ENCODE assay signal across 14 cellular contexts in the genomic region with DNA sequence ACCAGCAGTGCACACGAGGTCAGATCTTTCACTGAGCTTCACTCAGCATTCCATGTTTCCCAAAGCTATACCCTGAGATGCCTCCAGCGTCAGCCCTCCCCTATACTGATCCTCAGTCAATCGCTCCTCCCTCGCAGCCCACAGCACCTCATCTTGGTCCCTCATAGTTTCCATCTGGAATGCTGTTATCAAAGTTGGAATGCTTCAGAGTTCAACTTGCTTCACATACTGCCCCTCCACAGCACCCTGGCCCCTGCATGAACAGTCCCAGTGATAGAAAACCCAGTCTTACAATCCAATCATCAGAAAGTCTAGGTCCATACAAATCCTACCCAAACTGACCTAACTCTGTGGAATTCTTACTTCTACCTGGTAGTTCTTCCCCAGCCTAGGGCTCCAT. TPM values are rescaled to one million over a fixed set of nuclear protein-coding genes. Genes with fewer than 3 reads are reported as not detected.
DNase-seq lines count a peak whose midpoint lies in the region; ATAC-seq and TF ChIP-seq lines count a peak whose summit lies in the region.
"Had no signal": no experiment of that assay in that cellular context is flagged by ENCODE, and none has a peak within 500 bp of the region (broad histone marks: within the 10 kb centered on the region; RNA-seq: fewer than 3 reads in every experiment).

No MANE protein-coding gene starts in this region.

- no peak for DNase-seq in activated naive CD4-positive, alpha-beta T cell (lab: John Stamatoyannopoulos, UW)
- no peak for DNase-seq in T-cell
- DNase-seq in fibroblast of lung (ENCODE audit: low read depth in 2 of 2), result no peak
- no peak for DNase-seq in nephron progenitor cell
- no peak for DNase-seq in activated effector memory CD4-positive, alpha-beta T cell treated with anti-CD3 and anti-CD28 coated beads, Interleukin-2, amount 50 U/mL, for 16 hours
- DNase-seq: ACHN; activated CD8-positive, alpha-beta memory T cell treated with anti-CD3 and anti-CD28 coated beads, Interleukin-2, amount 10 ng/mL, durations not matched to agents 7 days and 5 days; hippocampal formation; NCI-H1436 treated with DMSO at 0.1 percent for 48 hours had no signal

- no peak overlapping the region for H3K4me3 ChIP-seq in fibroblast of lung (replicated peaks in 1 of 4; ENCODE audit: control extremely low read depth in 1 of 4, insufficient read depth in 1 of 4, low read depth in 3 of 4, low read length in 4 of 4)
- H3K4me3 ChIP-seq: vagina had no signal

- H3K27me3 ChIP-seq in fibroblast of lung (ENCODE audit: control insufficient read depth, insufficient read depth, low read length), result no peaks in the 10 kb centered on the region
- H3K27me3 ChIP-seq: vagina had no signal

- H3K4me1 Mint-ChIP-seq in activated naive CD4-positive, alpha-beta T cell treated with anti-CD3 and anti-CD28 coated beads, Interleukin-2, amount 50 U/mL, for 24 hours, result peaks cover 53% of the 10 kb centered on the region
- H3K4me1 Mint-ChIP-seq in T-cell, result peaks cover 52 to 65% (median 53%) of the 10 kb centered on the region in 3 donors
- peaks cover 32% of the 10 kb centered on the region for H3K4me1 Mint-ChIP-seq in nephron progenitor cell

- POLR2A ChIA-PET in T-cell (lab: Charles Lee), result no interaction called here

- H3K4me2 ChIP-seq in fibroblast of lung (ENCODE audit: extremely low read depth, insufficient read depth, low read length), result no peak overlapping the region

- no peak overlapping the region for H2AFZ ChIP-seq in fibroblast of lung (ENCODE audit: low read length)

- peak overlapping the region; percentile 88 for H3K27ac Mint-ChIP-seq in activated naive CD4-positive, alpha-beta T cell treated with anti-CD3 and anti-CD28 coated beads, Interleukin-2, amount 50 U/mL, for 24 hours
- H3K27ac Mint-ChIP-seq in T-cell (peak overlapping the region; percentile 8 to 53), nephron progenitor cell (peak overlapping the region; percentile 51)
- H3K27ac Mint-ChIP-seq: activated CD8-positive, alpha-beta memory T cell treated with anti-CD3 and anti-CD28 coated beads, Interleukin-2, amount 10 ng/mL, durations not matched to agents 7 days and 5 days had no signal

- peaks cover 7% of the 10 kb centered on the region for H3K36me3 ChIP-seq in fibroblast of lung (ENCODE audit: control insufficient read depth, insufficient read depth, low read length)

- ATAC-seq in T-cell (replicated peaks in 1 of 4) (no peak), GM21576 (IDR thresholded peaks at IDR 0.05; ENCODE audit: unreplicated experiment) (no peak), GM18520 (IDR thresholded peaks at IDR 0.05; ENCODE audit: unreplicated experiment) (no peak)
- ATAC-seq: activated CD8-positive, alpha-beta memory T cell treated with anti-CD3 and anti-CD28 coated beads, Interleukin-2, amount 10 ng/mL, durations not matched to agents 7 days and 5 days; sciatic nerve had no signal

- no peak overlapping the region for H3K4me3 Mint-ChIP-seq in activated naive CD4-positive, alpha-beta T cell treated with anti-CD3 and anti-CD28 coated beads, Interleukin-2, amount 50 U/mL, for 24 hours
- no peak overlapping the region for H3K4me3 Mint-ChIP-seq in T-cell
- H3K4me3 Mint-ChIP-seq in nephron progenitor cell, result no peak overlapping the region
- H3K4me3 Mint-ChIP-seq: activated CD8-positive, alpha-beta memory T cell treated with anti-CD3 and anti-CD28 coated beads, Interleukin-2, amount 10 ng/mL, durations not matched to agents 7 days and 5 days had no signal

- CTCF ChIA-PET in T-cell (lab: Charles Lee), result no interaction called here

- H3K9me3 Mint-ChIP-seq in activated naive CD4-positive, alpha-beta T cell treated with anti-CD3 and anti-CD28 coated beads, Interleukin-2, amount 50 U/mL, for 24 hours, result no peaks in the 10 kb centered on the region
- no peaks in the 10 kb centered on the region for H3K9me3 Mint-ChIP-seq in T-cell
- H3K9me3 Mint-ChIP-seq in nephron progenitor cell, result no peaks in the 10 kb centered on the region

- TF ChIP-seq CTCF in fibroblast of lung (conservative IDR thresholded peaks at IDR 0.05 in 1 of 2, IDR thresholded peaks at IDR 0.05 in 1 of 2; ENCODE audit: low read depth in 1 of 2, low read length in 2 of 2) (no peak), nephron progenitor cell (IDR thresholded peaks at IDR 0.05) (no peak)

- no peaks in the 10 kb centered on the region for H3K9me3 ChIP-seq in fibroblast of lung (ENCODE audit: control insufficient read depth, insufficient read depth, low read depth, low read length)
- H3K9me3 ChIP-seq: vagina had no signal

- H3K27me3 Mint-ChIP-seq in activated naive CD4-positive, alpha-beta T cell treated with anti-CD3 and anti-CD28 coated beads, Interleukin-2, amount 50 U/mL, for 24 hours, result no peaks in the 10 kb centered on the region
- H3K27me3 Mint-ChIP-seq in T-cell (no peaks in the 10 kb centered on the region), nephron progenitor cell (ENCODE audit: low read depth, poor library complexity) (no peaks in the 10 kb centered on the region)
- H3K27me3 Mint-ChIP-seq: activated CD8-positive, alpha-beta memory T cell treated with anti-CD3 and anti-CD28 coated beads, Interleukin-2, amount 10 ng/mL, durations not matched to agents 7 days and 5 days had no signal

- H3K27ac ChIP-seq in fibroblast of lung (ENCODE audit: insufficient read depth, low read length), result peak overlapping the region; percentile 1
- H3K27ac ChIP-seq: vagina had no signal

- no peak overlapping the region for H3K9ac ChIP-seq in fibroblast of lung (ENCODE audit: insufficient read depth, low read length)

- no peaks in the 10 kb centered on the region for H3K4me1 ChIP-seq in fibroblast of lung (ENCODE audit: control insufficient read depth, extremely low read depth, insufficient read depth, low read length)

- no peaks in the 10 kb centered on the region for H4K20me1 ChIP-seq in fibroblast of lung (ENCODE audit: control insufficient read depth, extremely low read depth, insufficient read depth, low read length)

- H3K36me3 Mint-ChIP-seq in activated naive CD4-positive, alpha-beta T cell treated with anti-CD3 and anti-CD28 coated beads, Interleukin-2, amount 50 U/mL, for 24 hours, result peaks cover 1% of the 10 kb centered on the region
- H3K36me3 Mint-ChIP-seq in T-cell (peaks cover 19% of the 10 kb centered on the region), nephron progenitor cell (ENCODE audit: low read depth) (peaks cover 39% of the 10 kb centered on the region)

- H3K79me2 ChIP-seq in fibroblast of lung (ENCODE audit: control insufficient read depth, insufficient read depth, low read length), result peaks cover 30% of the 10 kb centered on the region

RNA-seq across cellular contexts. Expression of a gene that starts 20.0 kb away (rescaled TPM):
- total RNA-seq in T-cell, result 10 to 100 TPM in 2 of 5 donors, 1 to 10 TPM in 1, under 1 TPM in 2; 0.76 to 26.4 (median 1.2) TPM
- 6.6 and 8.5 TPM in 2 replicates for total RNA-seq in fibroblast of lung
- polyA plus RNA-seq in fibroblast of lung, result 2.6 and 4.3 TPM in 2 replicates
- 2.7 and 7.9 TPM in 2 replicates for polyA plus RNA-seq in fibroblast of lung (2012)
- polyA minus RNA-seq in fibroblast of lung (ENCODE audit: low replicate concordance), result 5.3 TPM in 1 of 2 replicates, not detected in the other

RNA-seq across cellular contexts. Expression of a gene that starts 29.0 kb away (rescaled TPM):
- total RNA-seq in T-cell (100 to 1,000 TPM; 284 to 408 (median 324) TPM), fibroblast of lung (88.8 and 101 TPM in 2 replicates)
- polyA plus RNA-seq in fibroblast of lung, result 128 and 146 TPM in 2 replicates
- polyA plus RNA-seq in fibroblast of lung (2012), result 162 and 173 TPM in 2 replicates
- polyA minus RNA-seq in fibroblast of lung (ENCODE audit: low replicate concordance), result 232 and 304 TPM in 2 replicates

RNA-seq across cellular contexts. Expression of a gene that starts 29.0 kb away (rescaled TPM):
- 100 to 1,000 TPM in 3 of 5 donors, 10 to 100 TPM in 2; 89.5 to 113 (median 109) TPM for total RNA-seq in T-cell
- total RNA-seq in fibroblast of lung, result 29.9 and 31.8 TPM in 2 replicates
- 109 and 126 TPM in 2 replicates for polyA plus RNA-seq in fibroblast of lung
- 49.7 and 52.6 TPM in 2 replicates for polyA plus RNA-seq in fibroblast of lung (2012)
- polyA minus RNA-seq in fibroblast of lung (ENCODE audit: low replicate concordance), result 51.6 and 109 TPM in 2 replicates

Comparison
In these comparisons a context has a peak if more than half of its experiments do, and no peak if none do; other contexts are left out.
1. H3K27ac Mint-ChIP-seq: peak in every context shown above with its lines; median percentile 88 in activated naive CD4-positive, alpha-beta T cell treated with anti-CD3 and anti-CD28 coated beads, Interleukin-2, amount 50 U/mL, for 24 hours; 51 in nephron progenitor cell; 30 in T-cell.